Comparison of ENCODE assay signal across 16 cellular contexts in the genomic region with DNA sequence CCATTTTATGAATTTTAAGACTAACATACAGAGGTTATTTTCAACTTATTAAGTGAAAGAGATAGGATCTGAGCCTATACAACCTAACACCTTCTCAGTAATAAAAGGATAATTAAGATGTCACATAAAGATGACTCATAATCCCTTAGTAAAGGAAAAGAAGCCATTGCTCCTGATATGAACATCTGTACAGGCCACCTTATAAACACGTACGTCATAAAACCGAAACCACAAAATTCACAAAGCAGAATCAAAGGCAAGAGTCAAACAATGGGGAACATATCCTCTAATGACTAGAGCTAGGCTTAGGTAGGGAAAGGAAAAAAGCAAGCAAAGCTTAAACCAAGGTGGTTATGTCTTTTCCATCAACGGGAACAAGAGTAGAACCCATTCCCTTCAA.
A peak's percentile ranks its signal among the peaks of the same experiment; 100 is the strongest.
DNase-seq lines count a peak whose midpoint lies in the region; ATAC-seq and TF ChIP-seq lines count a peak whose summit lies in the region.
"Had no signal": no experiment of that assay in that cellular context is flagged by ENCODE, and none has a peak within 500 bp of the region (broad histone marks: within the 10 kb centered on the region; RNA-seq: fewer than 3 reads in every experiment).

No MANE protein-coding gene starts in this region.

- H3K4me3 ChIP-seq in Jurkat, Clone E6-1 (ENCODE audit: low read length): no peak overlapping the region
- no peak overlapping the region for H3K4me3 ChIP-seq in MM.1S (ENCODE audit: low read length)
- H3K4me3 ChIP-seq: BLaER1, GM23248 had no signal

- no peak for ATAC-seq in GM18505 (IDR thresholded peaks at IDR 0.05; ENCODE audit: unreplicated experiment)
- ATAC-seq: HCT116 had no signal

- no peak for TF ChIP-seq CTCF in MM.1S (IDR thresholded peaks at IDR 0.05; ENCODE audit: low read length)

- DNase-seq in A172 (ENCODE audit: low spot score) (peak; percentile 16), H4 (ENCODE audit: low spot score) (peak; percentile 8), SW480 (ENCODE audit: low spot score) (peak; percentile 82), NCI-H2171 treated with DMSO at 0.1 percent for 48 hours (lab: John Stamatoyannopoulos, UW) (no peak), MM.1S (no peak), putamen (ENCODE audit: low spot score) (no peak)
- DNase-seq in Jurkat, Clone E6-1 (ENCODE audit: low read depth, low spot score): peak; percentile 11
- DNase-seq: CD4-positive, alpha-beta T cell; CD8-positive, alpha-beta memory T cell; DMS 273 treated with DMSO at 0.1 percent for 48 hours; DND-41; GM23248; H9 had no signal

- no peaks in the 10 kb centered on the region for H3K9me2 ChIP-seq in MM.1S (replicated peaks; ENCODE audit: insufficient read depth, low read length)

- no peak overlapping the region for H2AFZ ChIP-seq in MM.1S (ENCODE audit: low read length)
- H2AFZ ChIP-seq: GM23248 had no signal

- H3K79me2 ChIP-seq in MM.1S (ENCODE audit: low read length): no peaks in the 10 kb centered on the region

- no peaks in the 10 kb centered on the region for H3K27me3 ChIP-seq in MM.1S (replicated peaks; ENCODE audit: insufficient read depth, low read length)
- H3K27me3 ChIP-seq: BLaER1 had no signal

- H3K9ac ChIP-seq in MM.1S (ENCODE audit: low read length): no peak overlapping the region
- H3K9ac ChIP-seq: BLaER1, GM23248 had no signal

- TF ChIP-seq POLR2A in GM18505 (IDR thresholded peaks at IDR 0.05; ENCODE audit: borderline replicate concordance, extremely low read depth, insufficient read depth, insufficient read length): no peak

- no peak overlapping the region for H3K27ac ChIP-seq in MM.1S (ENCODE audit: low read length)
- H3K27ac ChIP-seq: BLaER1, GM23248 had no signal

- H4K20me1 ChIP-seq in MM.1S (ENCODE audit: insufficient read depth, low read length): no peaks in the 10 kb centered on the region
- H4K20me1 ChIP-seq: BLaER1 had no signal

- no peaks in the 10 kb centered on the region for H3F3A ChIP-seq in MM.1S (ENCODE audit: insufficient read depth, low read length)

- H3K36me3 ChIP-seq in MM.1S (replicated peaks; ENCODE audit: insufficient read depth, low read length): no peaks in the 10 kb centered on the region
- H3K36me3 ChIP-seq: BLaER1 had no signal

- H3K4me2 ChIP-seq in MM.1S (ENCODE audit: low read depth, low read length): no peak overlapping the region
- H3K4me2 ChIP-seq: BLaER1 had no signal

- H3K4me1 ChIP-seq in MM.1S (ENCODE audit: low read length): peaks cover 19% of the 10 kb centered on the region
- H3K4me1 ChIP-seq: BLaER1 had no signal

- H3K9me3 ChIP-seq in MM.1S (replicated peaks; ENCODE audit: insufficient read depth, low read length): no peaks in the 10 kb centered on the region
- H3K9me3 ChIP-seq: BLaER1 had no signal

Comparison
In these comparisons a context has a peak if more than half of its experiments do, and no peak if none do; other contexts are left out.
1. DNase-seq: peak in A172 (single experiment), H4 (single experiment), Jurkat, Clone E6-1 (single experiment) and SW480 (single experiment); none in NCI-H2171 treated with DMSO at 0.1 percent for 48 hours (single experiment), MM.1S (single experiment) and putamen (single experiment).